ENCODE assay signal across 8 cellular contexts in genomic region chr4:128809477-128810330, GRCh38. TPM values are rescaled to one million over a fixed set of nuclear protein-coding genes. Genes with fewer than 3 reads are reported as not detected.
DNase-seq lines count a peak whose midpoint lies in the region; ATAC-seq and TF ChIP-seq lines count a peak whose summit lies in the region.

Gene JADE1 (plus strand): TSS chr4:128809700. CDS start chr4:128831759, 22,059 bp downstream.

- H3K27ac ChIP-seq in PC-9, result peak within 1 kb of the TSS; percentile 78
- H3K27ac ChIP-seq in esophagus (ENCODE audit: low read depth in 2 of 2, low read length in 1 of 2), result peak within 1 kb of the TSS; percentile 96 to 98
- H3K27ac ChIP-seq in muscle layer of colon (ENCODE audit: low read depth, low read length), result peak within 1 kb of the TSS; percentile 93

- DNase-seq in DMS79 (lab: John Stamatoyannopoulos, UW) (peak; percentile 70), KBM-7 (peak; percentile 97), PC-9 (peak; percentile 69 to 90)
- peak; percentile 91 for DNase-seq in activated T-cell treated with anti-CD3 and anti-CD28 coated beads, Interleukin-2, amount 50 U/mL, for 24 hours
- DNase-seq in stimulated activated CD8-positive, alpha-beta memory T cell treated with anti-CD3 and anti-CD28 coated beads, Interleukin-7, amount 100 ng/mL, for 24 hours (ENCODE audit: low read depth), result peak; percentile 79

- peak within 1 kb of the TSS; percentile 54 for H3K9ac ChIP-seq in muscle layer of colon (ENCODE audit: low read length)

- no peaks in the 10 kb centered on the region for H3K9me2 ChIP-seq in PC-9 (ENCODE audit: insufficient read depth)

- TF ChIP-seq CTCF in PC-9 (conservative IDR thresholded peaks at IDR 0.05), result peak; percentile 62

- TSS peak; percentile 10 for BruUV-seq in PC-9 (replicated peaks; lab: Mats Ljungman, UMichigan)

- peaks cover 11% of the 10 kb centered on the region for H3K36me3 Mint-ChIP-seq in activated T-cell treated with anti-CD3 and anti-CD28 coated beads, Interleukin-2, amount 50 U/mL, for 24 hours (ENCODE audit: low read depth)

- CTCF ChIA-PET in PC-9 (lab: Charles Lee), result interaction anchor here (0.6 to 0.7 kb wide), 6 partner anchors 48 to 844 kb away, joined by 3 to 10 read pairs (median 6); partner anchors contain the start of gene ABHD18

- H3K36me3 ChIP-seq in PC-9 (ENCODE audit: low read depth), result no peaks in the 10 kb centered on the region
- H3K36me3 ChIP-seq in esophagus (ENCODE audit: control insufficient read depth in 2 of 2, insufficient read depth in 2 of 2, low read length in 1 of 2), result no peaks in the 10 kb centered on the region
- no peaks in the 10 kb centered on the region for H3K36me3 ChIP-seq in muscle layer of colon (ENCODE audit: insufficient read depth, low read length)

- POLR2A ChIA-PET in PC-9 (lab: Charles Lee; ENCODE audit: unreplicated experiment), result interaction anchor here (0.6 to 0.9 kb wide), 2 partner anchors 14 to 295 kb away, joined by 5 to 28 read pairs; no protein-coding TSS in a partner anchor

- 0 out of 2 replicates have a peak, but pooled peaks cover 6% of the 10 kb centered on the region for H4K20me1 ChIP-seq in PC-9 (ENCODE audit: insufficient read depth)

- peak within 1 kb of the TSS; percentile 99 for H3K4me3 Mint-ChIP-seq in activated T-cell treated with anti-CD3 and anti-CD28 coated beads, Interleukin-2, amount 50 U/mL, for 24 hours

- H3F3A ChIP-seq in PC-9 (ENCODE audit: insufficient read depth, low read depth), result peaks cover 8% of the 10 kb centered on the region

- 0 out of 2 replicates have a peak, but pooled peaks cover 20% of the 10 kb centered on the region for H3K4me1 ChIP-seq in PC-9 (replicated peaks; ENCODE audit: insufficient read depth)
- H3K4me1 ChIP-seq in esophagus (ENCODE audit: control insufficient read depth in 2 of 2, insufficient read depth in 2 of 2, low read length in 1 of 2), result no peaks in the 10 kb centered on the region
- no peaks in the 10 kb centered on the region for H3K4me1 ChIP-seq in muscle layer of colon (ENCODE audit: insufficient read depth, low read length)

- intact Hi-C loops in PC-9 (cut with micrococcal nuclease; ENCODE audit: unreplicated experiment), result loop anchor here (1.0 to 10.0 kb wide), 9 partner anchors 54 to 745 kb away; partner anchors contain the start of genes LARP1B, PGRMC2 and SCLT1

- ATAC-seq in GM21717 (IDR thresholded peaks at IDR 0.05; ENCODE audit: unreplicated experiment), result peak; percentile 47

- peaks cover 21% of the 10 kb centered on the region for H3K4me1 Mint-ChIP-seq in activated T-cell treated with anti-CD3 and anti-CD28 coated beads, Interleukin-2, amount 50 U/mL, for 24 hours (ENCODE audit: low read depth)

- H3K27me3 ChIP-seq in PC-9 (ENCODE audit: insufficient read depth, low read depth) (no peaks in the 10 kb centered on the region), esophagus (ENCODE audit: control insufficient read depth in 1 of 2, insufficient read depth in 2 of 2, low read length in 2 of 2) (no peaks in the 10 kb centered on the region), muscle layer of colon (ENCODE audit: control insufficient read depth in 1 of 2, insufficient read depth in 2 of 2, low read length in 2 of 2) (no peaks in the 10 kb centered on the region)

- no peaks in the 10 kb centered on the region for H3K9me3 Mint-ChIP-seq in activated T-cell treated with anti-CD3 and anti-CD28 coated beads, Interleukin-2, amount 50 U/mL, for 24 hours

- H3K27me3 Mint-ChIP-seq in activated T-cell treated with anti-CD3 and anti-CD28 coated beads, Interleukin-2, amount 50 U/mL, for 24 hours, result no peaks in the 10 kb centered on the region

- H2AFZ ChIP-seq in PC-9, result peak within 1 kb of the TSS; percentile 93

- H3K4me3 ChIP-seq in PC-9 (peak within 1 kb of the TSS; percentile 84), esophagus (ENCODE audit: low read depth in 1 of 2, low read length in 2 of 2) (peak within 1 kb of the TSS; percentile 71 to 84), muscle layer of colon (ENCODE audit: low read depth in 1 of 2, low read length in 2 of 2) (peak within 1 kb of the TSS; percentile 79 to 90)

- H3K4me2 ChIP-seq in PC-9, result peak within 1 kb of the TSS; percentile 79

- peaks cover 33% of the 10 kb centered on the region for H3K79me2 ChIP-seq in PC-9 (ENCODE audit: low read depth)

- WGBS in esophagus, 2 donors, result 1% methylated on average over 81 to 91 of the region's 91 CpGs

- peak within 1 kb of the TSS; percentile 99 for H3K27ac Mint-ChIP-seq in activated T-cell treated with anti-CD3 and anti-CD28 coated beads, Interleukin-2, amount 50 U/mL, for 24 hours

- H3K9me3 ChIP-seq in PC-9 (ENCODE audit: insufficient read depth, low read depth), result no peaks in the 10 kb centered on the region
- no peaks in the 10 kb centered on the region for H3K9me3 ChIP-seq in esophagus (ENCODE audit: control insufficient read depth in 2 of 2, insufficient read depth in 1 of 2, low read depth in 1 of 2, low read length in 1 of 2)
- no peaks in the 10 kb centered on the region for H3K9me3 ChIP-seq in muscle layer of colon (ENCODE audit: low read length)

- in situ Hi-C loops in KBM-7 (cut with MboI; ENCODE audit: low pct_unique_long_range_greater_than_20kb, low sequenced_read_pairs), result no loop called here

RNA-seq across cellular contexts. Expression of gene JADE1, which starts in this region (rescaled TPM):
- total RNA-seq in PC-9 (2021), result 23.1 and 30.7 TPM in 2 replicates
- polyA plus RNA-seq in esophagus, result 1 to 10 TPM; 4.3 to 6.3 TPM

Comparison
In these comparisons a context has a peak if more than half of its experiments do, and no peak if none do; other contexts are left out.
1. Peak in every context shown above with its lines: DNase-seq, ATAC-seq, H3K4me3 ChIP-seq and H3K27ac ChIP-seq.